Comparison of ENCODE assay signal across 8 cellular contexts in genomic region chr17:2213291-2213960, GRCh38.
DNase-seq lines count a peak whose midpoint lies in the region; ATAC-seq and TF ChIP-seq lines count a peak whose summit lies in the region.

No MANE protein-coding gene starts in this region.

- peak overlapping the region; percentile 50 for H2AFZ ChIP-seq in ACC112 (ENCODE audit: low read length, unreplicated experiment)

- DNase-seq in NCI-H1092 treated with DMSO at 0.1 percent for 48 hours (lab: John Stamatoyannopoulos, UW) (peak; percentile 5), DMS 273 (lab: John Stamatoyannopoulos, UW; ENCODE audit: unreplicated experiment) (no peak), kidney glomerular epithelial cell (lab: John Stamatoyannopoulos, UW) (no peak), GM13977 (ENCODE audit: low spot score) (no peak)

- H3K4me1 Mint-ChIP-seq in nephron = peaks cover 61% of the 10 kb centered on the region

- no peaks in the 10 kb centered on the region for H3K9me3 ChIP-seq in esophagus (ENCODE audit: control insufficient read depth in 2 of 2, insufficient read depth in 1 of 2, low read depth in 1 of 2, low read length in 1 of 2)

- H3K36me3 ChIP-seq in ACC112 (ENCODE audit: insufficient read depth, low read length) (no peaks in the 10 kb centered on the region), esophagus (ENCODE audit: control insufficient read depth in 2 of 2, insufficient read depth in 2 of 2, low read length in 1 of 2) (no peaks in the 10 kb centered on the region)

- no peaks in the 10 kb centered on the region for H3K9me3 Mint-ChIP-seq in nephron

- H3K4me3 ChIP-seq in ACC112 (ENCODE audit: low read depth, low read length) (peak overlapping the region; percentile 63), esophagus (ENCODE audit: low read depth in 1 of 2, low read length in 2 of 2) (no peak overlapping the region)

- peak overlapping the region; percentile 27 to 60 (median 57) for H3K4me3 Mint-ChIP-seq in nephron

- H3K27ac ChIP-seq in ACC112 (ENCODE audit: low read depth, low read length) = peak overlapping the region; percentile 97
- peak overlapping the region; percentile 50 to 78 for H3K27ac ChIP-seq in esophagus (ENCODE audit: low read depth in 2 of 2, low read length in 1 of 2)

- H3K4me1 ChIP-seq in ACC112 (ENCODE audit: control insufficient read depth, insufficient read depth, low read length, unreplicated experiment) = peaks cover 52% of the 10 kb centered on the region
- H3K4me1 ChIP-seq in esophagus (ENCODE audit: control insufficient read depth in 2 of 2, insufficient read depth in 2 of 2, low read length in 1 of 2) = peaks cover 0 to 5% of the 10 kb centered on the region in 2 donors

- in situ Hi-C loops in GM13977 (cut with MboI; ENCODE audit: low pct_unique_long_range_greater_than_20kb, low sequenced_read_pairs, unreplicated experiment) = no loop called here

- H3K27me3 ChIP-seq in ACC112 (ENCODE audit: insufficient read depth, low read length) (no peaks in the 10 kb centered on the region), esophagus (ENCODE audit: control insufficient read depth in 1 of 2, insufficient read depth in 2 of 2, low read length in 2 of 2) (no peaks in the 10 kb centered on the region)

- peak overlapping the region; percentile 98 to 100 (median 98) for H3K27ac Mint-ChIP-seq in nephron

- no peak for ATAC-seq in HG03354 (IDR thresholded peaks at IDR 0.05; ENCODE audit: poor library complexity, severe bottlenecking, unreplicated experiment)

- TF ChIP-seq CTCF in nephron (IDR thresholded peaks at IDR 0.05; ENCODE audit: unreplicated experiment in 3 of 3) = no peak
- no peak for TF ChIP-seq CTCF in GM13977 (IDR thresholded peaks at IDR 0.05; ENCODE audit: extremely low read depth, insufficient read depth, missing control alignments)

- no peaks in the 10 kb centered on the region for H3K27me3 Mint-ChIP-seq in nephron (ENCODE audit: low read depth)

- H3K79me2 ChIP-seq in ACC112 (ENCODE audit: control insufficient read depth, insufficient read depth, low read length, unreplicated experiment) = peaks cover 3% of the 10 kb centered on the region

- peaks cover 24% of the 10 kb centered on the region for H3K36me3 Mint-ChIP-seq in nephron (ENCODE audit: low read depth)

- WGBS in esophagus, 2 donors = 59 to 60% methylated on average over 11 of the region's 11 CpGs
